In the genomic region with DNA sequence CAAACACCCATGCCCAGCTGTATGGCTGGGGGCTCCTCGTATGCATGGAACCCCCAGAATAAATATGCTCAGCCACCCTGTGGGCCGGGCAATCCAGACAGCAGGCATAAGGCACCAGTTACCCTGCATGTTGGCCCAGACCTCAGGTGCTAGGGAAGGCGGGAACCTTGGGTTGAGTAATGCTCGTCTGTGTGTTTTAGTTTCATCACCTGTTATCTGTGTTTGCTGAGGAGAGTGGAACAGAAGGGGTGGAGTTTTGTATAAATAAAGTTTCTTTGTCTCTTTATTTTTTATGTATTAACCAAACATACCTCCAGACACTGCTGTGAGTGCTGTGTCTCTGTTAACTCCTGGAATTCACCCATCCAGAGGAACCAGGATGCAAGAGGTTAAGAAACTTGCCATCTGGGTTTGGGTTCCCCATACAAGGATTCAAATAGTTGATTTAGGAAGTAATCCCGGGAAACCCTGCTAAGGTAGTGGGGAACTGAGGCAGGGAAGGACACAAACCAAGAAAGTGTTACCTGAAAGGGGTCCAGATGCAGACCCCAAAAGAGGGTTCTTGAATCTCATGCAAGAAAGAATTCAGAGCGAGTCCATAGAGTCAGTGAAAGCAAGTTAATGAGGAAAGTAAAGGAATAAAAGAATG, we compare ENCODE assay signal across 1 cellular context.
TF ChIP-seq lines count a peak whose summit lies in the region.

No MANE protein-coding gene starts in this region.

TF ChIP-seq in K562, 482 proteins besides CTCF, POLR2A, EP300 and RAD21 (continued from another document):
- TF ChIP-seq, protein P1, sequence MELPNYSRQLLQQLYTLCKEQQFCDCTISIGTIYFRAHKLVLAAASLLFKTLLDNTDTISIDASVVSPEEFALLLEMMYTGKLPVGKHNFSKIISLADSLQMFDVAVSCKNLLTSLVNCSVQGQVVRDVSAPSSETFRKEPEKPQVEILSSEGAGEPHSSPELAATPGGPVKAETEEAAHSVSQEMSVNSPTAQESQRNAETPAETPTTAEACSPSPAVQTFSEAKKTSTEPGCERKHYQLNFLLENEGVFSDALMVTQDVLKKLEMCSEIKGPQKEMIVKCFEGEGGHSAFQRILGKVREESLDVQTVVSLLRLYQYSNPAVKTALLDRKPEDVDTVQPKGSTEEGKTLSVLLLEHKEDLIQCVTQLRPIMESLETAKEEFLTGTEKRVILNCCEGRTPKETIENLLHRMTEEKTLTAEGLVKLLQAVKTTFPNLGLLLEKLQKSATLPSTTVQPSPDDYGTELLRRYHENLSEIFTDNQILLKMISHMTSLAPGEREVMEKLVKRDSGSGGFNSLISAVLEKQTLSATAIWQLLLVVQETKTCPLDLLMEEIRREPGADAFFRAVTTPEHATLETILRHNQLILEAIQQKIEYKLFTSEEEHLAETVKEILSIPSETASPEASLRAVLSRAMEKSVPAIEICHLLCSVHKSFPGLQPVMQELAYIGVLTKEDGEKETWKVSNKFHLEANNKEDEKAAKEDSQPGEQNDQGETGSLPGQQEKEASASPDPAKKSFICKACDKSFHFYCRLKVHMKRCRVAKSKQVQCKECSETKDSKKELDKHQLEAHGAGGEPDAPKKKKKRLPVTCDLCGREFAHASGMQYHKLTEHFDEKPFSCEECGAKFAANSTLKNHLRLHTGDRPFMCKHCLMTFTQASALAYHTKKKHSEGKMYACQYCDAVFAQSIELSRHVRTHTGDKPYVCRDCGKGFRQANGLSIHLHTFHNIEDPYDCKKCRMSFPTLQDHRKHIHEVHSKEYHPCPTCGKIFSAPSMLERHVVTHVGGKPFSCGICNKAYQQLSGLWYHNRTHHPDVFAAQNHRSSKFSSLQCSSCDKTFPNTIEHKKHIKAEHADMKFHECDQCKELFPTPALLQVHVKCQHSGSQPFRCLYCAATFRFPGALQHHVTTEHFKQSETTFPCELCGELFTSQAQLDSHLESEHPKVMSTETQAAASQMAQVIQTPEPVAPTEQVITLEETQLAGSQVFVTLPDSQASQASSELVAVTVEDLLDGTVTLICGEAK (IDR thresholded peaks at IDR 0.05): peak; percentile 90
- TF ChIP-seq, protein P1 (CRISPR knock-in tag; IDR thresholded peaks at IDR 0.05): peak; percentile 70
- TF ChIP-seq NFE2L1 (tag; IDR thresholded peaks at IDR 0.05; ENCODE audit: borderline replicate concordance, low read depth): no peak
- TF ChIP-seq CEBPG (CRISPR knock-in tag; IDR thresholded peaks at IDR 0.05): no peak
- TF ChIP-seq CEBPG (tag; conservative IDR thresholded peaks at IDR 0.05 in 1 of 2, IDR thresholded peaks at IDR 0.05 in 1 of 2): peak in 1 of 2 experiments; percentile 29; a peak in 1 of 4 replicates
- no peak for TF ChIP-seq POLR2AphosphoS5 (IDR thresholded peaks at IDR 0.05; ENCODE audit: control insufficient read depth, insufficient read depth, low read depth, low read length)
